ENCODE assay signal across 39 cellular contexts in genomic region chr11:124569697-124570096, GRCh38. TPM values are rescaled to one million over a fixed set of nuclear protein-coding genes. Genes with fewer than 3 reads are reported as not detected.
"Had no signal": no experiment of that assay in that cellular context is flagged by ENCODE, and none has a peak within 500 bp of the region (broad histone marks: within the 10 kb centered on the region; RNA-seq: fewer than 3 reads in every experiment).

Gene OR8A1 (plus strand): TSS chr11:124569997. CDS start chr11:124570120, 123 bp downstream.

- FAIRE-seq: astrocyte, TTC549 had no signal

- ATAC-seq: activated CD8-positive, alpha-beta T cell treated with anti-CD3 and anti-CD28 coated beads for 36 hours; activated naive CD4-positive, alpha-beta T cell treated with anti-CD3 and anti-CD28 coated beads, Interleukin-2, amount 50 U/mL, for 72 hours; activated T-cell treated with anti-CD3 and anti-CD28 coated beads, Interleukin-2, amount 50 U/mL, for 4 hours; activated T-cell treated with anti-CD3 and anti-CD28 coated beads, Interleukin-2, amount 50 U/mL, for 72 hours; activated T-helper 17 cell treated with anti-CD3 and anti-CD28 coated beads, Interleukin-2, amount 50 U/mL, for 72 hours; body of pancreas had no signal

- H3K27ac ChIP-seq: adrenal gland, body of pancreas, brain microvascular endothelial cell, breast epithelium, VCaP had no signal

- H3K4me3 Mint-ChIP-seq: activated B cell treated with CpG ODN at 0.5 μM for 24 hours; activated CD4-positive, alpha-beta memory T cell treated with anti-CD3 and anti-CD28 coated beads for 36 hours; activated CD4-positive, alpha-beta T cell treated with anti-CD3 and anti-CD28 coated beads, Interleukin-2, amount 10 ng/mL, durations not matched to agents 24 days and 14 days; activated CD8-positive, alpha-beta T cell treated with anti-CD3 and anti-CD28 coated beads for 36 hours; activated naive CD4-positive, alpha-beta T cell treated with anti-CD3 and anti-CD28 coated beads for 36 hours; activated naive CD8-positive, alpha-beta T cell treated with anti-CD3 and anti-CD28 coated beads for 36 hours; activated T-cell treated with anti-CD3 and anti-CD28 coated beads, Interleukin-2, amount 50 U/mL, for 4 hours; activated T-cell treated with anti-CD3 and anti-CD28 coated beads, Interleukin-2, amount 50 U/mL, for 72 hours; activated T-helper 1 cell treated with anti-CD3 and anti-CD28 coated beads, Interleukin-12 subunit alpha, Interleukin-12 subunit beta, Interleukin-2, Interleukin-4 antibody, amounts not matched to agents 30 ng/mL and 10 ng/mL and 1 ng/mL, durations not matched to agents 14 hours and 24 hours and 36 hours; activated T-helper 17 cell treated with anti-CD3 and anti-CD28 coated beads, Interleukin-2, amount 50 U/mL, for 72 hours; central memory CD8-positive, alpha-beta T cell; T-helper 1 cell treated with Interleukin-12 subunit alpha and Interleukin-12 subunit beta and Interleukin-4 antibody, amounts not matched to agents 30 μg/mL and 1 μg/mL, for 36 hours; T-helper 2 cell treated with Interferon-gamma antibody and Interleukin-4, amounts not matched to agents 5 μg/mL and 100 μg/mL, for 36 hours had no signal

- H3K9me3 ChIP-seq: adrenal gland, body of pancreas, breast epithelium had no signal

- H3K9me3 Mint-ChIP-seq: activated B cell treated with CpG ODN at 0.5 μM for 24 hours; activated CD4-positive, alpha-beta memory T cell treated with anti-CD3 and anti-CD28 coated beads for 36 hours; activated CD4-positive, alpha-beta T cell treated with anti-CD3 and anti-CD28 coated beads, Interleukin-2, amount 10 ng/mL, durations not matched to agents 24 days and 14 days; activated CD8-positive, alpha-beta T cell treated with anti-CD3 and anti-CD28 coated beads for 36 hours; activated naive CD4-positive, alpha-beta T cell treated with anti-CD3 and anti-CD28 coated beads for 36 hours; activated naive CD4-positive, alpha-beta T cell treated with anti-CD3 and anti-CD28 coated beads, Interleukin-2, amount 50 U/mL, for 72 hours; activated naive CD8-positive, alpha-beta T cell treated with anti-CD3 and anti-CD28 coated beads for 36 hours; activated T-cell treated with anti-CD3 and anti-CD28 coated beads, Interleukin-2, amount 50 U/mL, for 4 hours; activated T-cell treated with anti-CD3 and anti-CD28 coated beads, Interleukin-2, amount 50 U/mL, for 72 hours; activated T-helper 1 cell treated with anti-CD3 and anti-CD28 coated beads, Interleukin-12 subunit alpha, Interleukin-12 subunit beta, Interleukin-2, Interleukin-4 antibody, amounts not matched to agents 30 ng/mL and 10 ng/mL and 1 ng/mL, durations not matched to agents 14 hours and 24 hours and 36 hours; activated T-helper 17 cell treated with anti-CD3 and anti-CD28 coated beads, Interleukin-2, amount 50 U/mL, for 72 hours; central memory CD8-positive, alpha-beta T cell; T-helper 1 cell treated with Interleukin-12 subunit alpha and Interleukin-12 subunit beta and Interleukin-4 antibody, amounts not matched to agents 30 μg/mL and 1 μg/mL, for 36 hours; T-helper 2 cell treated with Interferon-gamma antibody and Interleukin-4, amounts not matched to agents 5 μg/mL and 100 μg/mL, for 36 hours had no signal

- H3K4me1 ChIP-seq: adrenal gland, body of pancreas, breast epithelium had no signal

- H3K36me3 Mint-ChIP-seq: activated CD4-positive, alpha-beta memory T cell treated with anti-CD3 and anti-CD28 coated beads for 36 hours; activated naive CD4-positive, alpha-beta T cell treated with anti-CD3 and anti-CD28 coated beads, Interleukin-2, amount 50 U/mL, for 72 hours; activated naive CD8-positive, alpha-beta T cell treated with anti-CD3 and anti-CD28 coated beads for 36 hours had no signal

- H3K4me1 Mint-ChIP-seq: activated B cell treated with CpG ODN at 0.5 μM for 24 hours; activated CD4-positive, alpha-beta T cell treated with anti-CD3 and anti-CD28 coated beads, Interleukin-2, amount 10 ng/mL, durations not matched to agents 24 days and 14 days; activated naive CD8-positive, alpha-beta T cell treated with anti-CD3 and anti-CD28 coated beads for 36 hours; activated T-helper 17 cell treated with anti-CD3 and anti-CD28 coated beads, Interleukin-2, amount 50 U/mL, for 72 hours; central memory CD8-positive, alpha-beta T cell had no signal

- DNase-seq: activated B cell treated with CpG ODN at 0.5 μM for 24 hours; activated CD4-positive, alpha-beta memory T cell treated with anti-CD3 and anti-CD28 coated beads for 36 hours; activated CD4-positive, alpha-beta T cell treated with anti-CD3 and anti-CD28 coated beads for 4 hours; activated CD4-positive, alpha-beta T cell treated with anti-CD3 and anti-CD28 coated beads, Interleukin-2, amount 10 ng/mL, durations not matched to agents 24 days and 14 days; activated CD4-positive, alpha-beta T cell treated with anti-CD3 and anti-CD28 coated beads, Interleukin-2, amount 50 U/mL, for 1 hour; activated CD4-positive, alpha-beta T cell treated with anti-CD3 and anti-CD28 coated beads, Interleukin-2, amount 50 U/mL, for 4 hours; activated CD4-positive, CD25-positive, alpha-beta regulatory T cell treated with anti-CD3 and anti-CD28 coated beads, Interleukin-2, amount 50 U/mL, for 72 hours; activated CD8-positive, alpha-beta memory T cell treated with anti-CD3 and anti-CD28 coated beads, Interleukin-2, amount 50 U/mL, for 4 hours; activated CD8-positive, alpha-beta T cell treated with anti-CD3 and anti-CD28 coated beads for 36 hours; activated effector memory CD4-positive, alpha-beta T cell treated with anti-CD3 and anti-CD28 coated beads, Interleukin-2, amount 50 U/mL, for 16 hours; activated gamma-delta T cell treated with Interleukin-2 at 50 U/mL for 16 hours; activated naive CD4-positive, alpha-beta T cell; activated naive CD4-positive, alpha-beta T cell treated with anti-CD3 and anti-CD28 coated beads for 36 hours; activated naive CD4-positive, alpha-beta T cell treated with anti-CD3 and anti-CD28 coated beads, Interleukin-2, amount 50 U/mL, for 16 hours; activated naive CD8-positive, alpha-beta T cell treated with anti-CD3 and anti-CD28 coated beads for 36 hours; activated T-cell treated with anti-CD3 and anti-CD28 coated beads for 4 hours; activated T-cell treated with anti-CD3 and anti-CD28 coated beads, Interleukin-2, amount 50 U/mL, for 1 hour; activated T-cell treated with anti-CD3 and anti-CD28 coated beads, Interleukin-2, amount 50 U/mL, for 4 hours; activated T-cell treated with anti-CD3 and anti-CD28 coated beads, Interleukin-2, amount 50 U/mL, for 72 hours; adrenal gland; amniotic stem cell; aorta; body of pancreas; brain microvascular endothelial cell; cerebellar nuclear complex; T-helper 2 cell; T-helper 9 cell had no signal

- H3K27ac Mint-ChIP-seq: activated B cell treated with CpG ODN at 0.5 μM for 24 hours; activated CD4-positive, alpha-beta memory T cell treated with anti-CD3 and anti-CD28 coated beads for 36 hours; activated CD4-positive, alpha-beta T cell treated with anti-CD3 and anti-CD28 coated beads, Interleukin-2, amount 10 ng/mL, durations not matched to agents 24 days and 14 days; activated CD8-positive, alpha-beta T cell treated with anti-CD3 and anti-CD28 coated beads for 36 hours; activated naive CD4-positive, alpha-beta T cell treated with anti-CD3 and anti-CD28 coated beads for 36 hours; activated naive CD4-positive, alpha-beta T cell treated with anti-CD3 and anti-CD28 coated beads, Interleukin-2, amount 50 U/mL, for 72 hours; activated naive CD8-positive, alpha-beta T cell treated with anti-CD3 and anti-CD28 coated beads for 36 hours; activated T-cell treated with anti-CD3 and anti-CD28 coated beads, Interleukin-2, amount 50 U/mL, for 72 hours; activated T-helper 1 cell treated with anti-CD3 and anti-CD28 coated beads, Interleukin-12 subunit alpha, Interleukin-12 subunit beta, Interleukin-2, Interleukin-4 antibody, amounts not matched to agents 30 ng/mL and 10 ng/mL and 1 ng/mL, durations not matched to agents 14 hours and 24 hours and 36 hours; activated T-helper 17 cell treated with anti-CD3 and anti-CD28 coated beads, Interleukin-2, amount 50 U/mL, for 72 hours; T-helper 1 cell treated with Interleukin-12 subunit alpha and Interleukin-12 subunit beta and Interleukin-4 antibody, amounts not matched to agents 30 μg/mL and 1 μg/mL, for 36 hours; T-helper 2 cell treated with Interferon-gamma antibody and Interleukin-4, amounts not matched to agents 5 μg/mL and 100 μg/mL, for 36 hours had no signal

- H3K27me3 ChIP-seq: adrenal gland, body of pancreas, brain microvascular endothelial cell, breast epithelium had no signal

- H3K36me3 ChIP-seq: adrenal gland, brain microvascular endothelial cell, breast epithelium had no signal

- H3K4me3 ChIP-seq: adrenal gland, body of pancreas, breast epithelium had no signal

RNA-seq across cellular contexts. Expression of gene OR8A1, which starts in this region (rescaled TPM):
- total RNA-seq: activated B cell treated with CpG ODN at 0.5 μM for 24 hours; activated CD4-positive, alpha-beta memory T cell treated with anti-CD3 and anti-CD28 coated beads for 36 hours; activated CD4-positive, alpha-beta T cell treated with anti-CD3 and anti-CD28 coated beads, Interleukin-2, amount 10 ng/mL, durations not matched to agents 24 days and 14 days; activated CD8-positive, alpha-beta memory T cell treated with anti-CD3 and anti-CD28 coated beads for 36 hours; activated CD8-positive, alpha-beta T cell treated with anti-CD3 and anti-CD28 coated beads for 36 hours; activated naive CD4-positive, alpha-beta T cell treated with anti-CD3 and anti-CD28 coated beads for 36 hours; activated naive CD4-positive, alpha-beta T cell treated with anti-CD3 and anti-CD28 coated beads, Interleukin-2, amount 50 U/mL, for 72 hours; activated naive CD8-positive, alpha-beta T cell treated with anti-CD3 and anti-CD28 coated beads for 36 hours; activated T-cell treated with anti-CD3 and anti-CD28 coated beads, Interleukin-2, amount 50 U/mL, for 4 hours; activated T-cell treated with anti-CD3 and anti-CD28 coated beads, Interleukin-2, amount 50 U/mL, for 72 hours; activated T-helper 1 cell treated with anti-CD3 and anti-CD28 coated beads, Interleukin-12 subunit alpha, Interleukin-12 subunit beta, Interleukin-2, Interleukin-4 antibody, amounts not matched to agents 30 ng/mL and 10 ng/mL and 1 ng/mL, durations not matched to agents 14 hours and 24 hours and 36 hours; activated T-helper 17 cell treated with anti-CD3 and anti-CD28 coated beads, Interleukin-2, amount 50 U/mL, for 72 hours; adrenal gland; aorta; astrocyte; body of pancreas; breast epithelium; cardiac septum had no signal
- polyA plus RNA-seq: adrenal gland, aorta had no signal
